ENCODE assay signal across 12 cellular contexts in the genomic region with DNA sequence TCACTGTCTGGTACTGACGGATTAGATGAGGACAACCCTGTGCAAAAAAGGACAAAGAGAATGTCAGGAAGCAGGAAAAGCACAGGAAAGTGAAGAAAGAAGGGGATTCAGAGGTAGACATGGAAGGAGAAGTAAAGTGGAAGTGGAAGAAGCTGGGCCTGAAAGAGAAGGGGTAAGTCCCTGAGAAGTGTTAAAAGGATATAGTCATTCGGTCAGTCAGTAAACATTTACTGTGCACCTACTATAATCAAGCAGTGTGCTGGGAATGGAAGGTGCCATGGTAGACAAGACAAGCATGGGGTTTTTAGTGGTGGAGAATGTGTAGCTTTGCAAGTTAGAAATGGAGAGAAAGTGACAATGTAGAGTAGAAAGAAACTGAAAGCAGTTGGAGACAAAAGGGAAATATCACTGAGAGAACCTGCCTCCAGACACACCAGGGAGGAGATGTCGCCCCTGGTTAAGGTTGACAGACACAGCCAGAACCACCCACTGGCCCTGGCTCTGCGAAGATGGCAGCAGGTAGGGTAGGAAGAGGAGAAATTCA. TPM values are rescaled to one million over a fixed set of nuclear protein-coding genes. Genes with fewer than 3 reads are reported as not detected.
"Had no signal": no experiment of that assay in that cellular context is flagged by ENCODE, and none has a peak within 500 bp of the region (broad histone marks: within the 10 kb centered on the region; RNA-seq: fewer than 3 reads in every experiment).

No MANE protein-coding gene starts in this region.

- ATAC-seq: psoas muscle, sciatic nerve had no signal

- DNase-seq: activated T-cell treated with anti-CD3 and anti-CD28 coated beads, Interleukin-2, amount 50 U/mL, for 1 hour; anterior cingulate cortex; brain microvascular endothelial cell; effector memory CD4-positive, alpha-beta T cell; foreskin fibroblast; head of caudate nucleus; psoas muscle; WERI-Rb-1 had no signal

- H3K27me3 Mint-ChIP-seq: activated naive CD8-positive, alpha-beta T cell had no signal

- H3K9ac ChIP-seq: neural progenitor cell had no signal

- H3K27ac ChIP-seq: brain microvascular endothelial cell, neural progenitor cell, psoas muscle, thoracic aorta, WERI-Rb-1 had no signal

- H3K36me3 Mint-ChIP-seq: activated naive CD8-positive, alpha-beta T cell; neural progenitor cell had no signal

- H3K9me3 ChIP-seq: psoas muscle, thoracic aorta had no signal

- H3K4me3 ChIP-seq: neural progenitor cell, psoas muscle, thoracic aorta had no signal

- H3K36me3 ChIP-seq: brain microvascular endothelial cell, neural progenitor cell, thoracic aorta had no signal

- H2AFZ ChIP-seq: neural progenitor cell had no signal

- H3K27ac Mint-ChIP-seq: activated naive CD8-positive, alpha-beta T cell; neural progenitor cell had no signal

- H3K27me3 ChIP-seq: brain microvascular endothelial cell, neural progenitor cell had no signal

- H3K9me3 Mint-ChIP-seq: neural progenitor cell had no signal

- H3K4me2 ChIP-seq: neural progenitor cell had no signal

- H3K4me3 Mint-ChIP-seq: activated naive CD8-positive, alpha-beta T cell; neural progenitor cell had no signal

RNA-seq across cellular contexts. Expression of gene SP6, which starts 40.7 kb away (rescaled TPM):
- total RNA-seq: thoracic aorta had no signal
